Comparison of ENCODE assay signal across 23 cellular contexts in genomic region chr5:2251751-2252150, GRCh38.
"Had no signal": no experiment of that assay in that cellular context is flagged by ENCODE, and none has a peak within 500 bp of the region (broad histone marks: within the 10 kb centered on the region; RNA-seq: fewer than 3 reads in every experiment).

No MANE protein-coding gene starts in this region.

- H3K4me3 Mint-ChIP-seq: naive thymus-derived CD8-positive, alpha-beta T cell; nephron progenitor cell had no signal

- DNase-seq: dorsolateral prefrontal cortex; effector CD4-positive, alpha-beta T cell; foreskin fibroblast; gastrocnemius medialis; kidney; mesenchymal stem cell; midbrain; naive thymus-derived CD8-positive, alpha-beta T cell; nephron progenitor cell; occipital lobe; retina; right lobe of liver; small intestine; stimulated activated CD4-positive, alpha-beta T cell treated with anti-CD3 and anti-CD28 coated beads, Interleukin-15, amount 100 ng/mL, for 24 hours; stimulated activated CD4-positive, alpha-beta T cell treated with anti-CD3 and anti-CD28 coated beads, Interleukin-2, amount 100 ng/mL, for 48 hours; stimulated activated CD8-positive, alpha-beta memory T cell treated with anti-CD3 and anti-CD28 coated beads, Interleukin-4, amount 100 ng/mL, for 48 hours; stimulated activated naive CD4-positive, alpha-beta T cell treated with Interleukin-2 at 50 U/mL for 16 hours; stomach; thyroid gland; trophoblast cell had no signal

- FAIRE-seq: colon, kidney, pancreas, small intestine had no signal

- H3K4me3 ChIP-seq: dorsolateral prefrontal cortex, gastrocnemius medialis, left lung, pancreas, right lobe of liver, stomach, thyroid gland had no signal

- ATAC-seq: gastrocnemius medialis; left lung; naive thymus-derived CD8-positive, alpha-beta T cell had no signal

- H3K36me3 ChIP-seq: gastrocnemius medialis, left lung, pancreas, right lobe of liver, stomach, thyroid gland had no signal

- H3K36me3 Mint-ChIP-seq: naive thymus-derived CD8-positive, alpha-beta T cell had no signal

- H3K27me3 ChIP-seq: gastrocnemius medialis, pancreas, right lobe of liver, thyroid gland had no signal

- H3K27ac ChIP-seq: dorsolateral prefrontal cortex, gastrocnemius medialis, left lung, pancreas, right lobe of liver, stomach, thyroid gland had no signal

- H3K27ac Mint-ChIP-seq: nephron progenitor cell had no signal

- H3K4me1 ChIP-seq: gastrocnemius medialis, left lung, pancreas, right lobe of liver, stomach, thyroid gland had no signal

- H3K9me3 ChIP-seq: gastrocnemius medialis, pancreas, right lobe of liver, thyroid gland had no signal
